In genomic region chr7:10022957-10023356, GRCh38 we compare ENCODE assay signal across 9 cellular contexts.
A peak's percentile ranks its signal among the peaks of the same experiment; 100 is the strongest.
DNase-seq lines count a peak whose midpoint lies in the region; ATAC-seq and TF ChIP-seq lines count a peak whose summit lies in the region.
"Had no signal": no experiment of that assay in that cellular context is flagged by ENCODE, and none has a peak within 500 bp of the region (broad histone marks: within the 10 kb centered on the region; RNA-seq: fewer than 3 reads in every experiment).

No MANE protein-coding gene starts in this region.

- ATAC-seq in GM18498 (IDR thresholded peaks at IDR 0.05; ENCODE audit: unreplicated experiment), result no peak
- ATAC-seq in GM19035 (IDR thresholded peaks at IDR 0.05; ENCODE audit: unreplicated experiment), result no peak
- no peak for ATAC-seq in GM19351 (IDR thresholded peaks at IDR 0.05; ENCODE audit: unreplicated experiment)

- no peaks in the 10 kb centered on the region for H3K36me3 Mint-ChIP-seq in nephron progenitor cell (ENCODE audit: low read depth)

- peak; percentile 19 for TF ChIP-seq CTCF in nephron progenitor cell (IDR thresholded peaks at IDR 0.05)

- H3K27ac Mint-ChIP-seq in nephron progenitor cell, result no peak overlapping the region

- H3K4me1 Mint-ChIP-seq in nephron progenitor cell, result no peaks in the 10 kb centered on the region

- peaks cover 4% of the 10 kb centered on the region for H3K27me3 Mint-ChIP-seq in nephron progenitor cell (ENCODE audit: low read depth, poor library complexity)

- H3K4me3 Mint-ChIP-seq in nephron progenitor cell, result no peak overlapping the region

- peak; percentile 90 for DNase-seq in DMS53 treated with DMSO at 0.1 percent for 48 hours (lab: John Stamatoyannopoulos, UW; ENCODE audit: unreplicated experiment)
- peak; percentile 33 for DNase-seq in NCI-H2171 (lab: John Stamatoyannopoulos, UW)
- DNase-seq in dermis blood vessel endothelial cell, result peak; percentile 33
- DNase-seq in nephron progenitor cell, result peak; percentile 26
- no peak for DNase-seq in activated CD4-positive, alpha-beta T cell treated with anti-CD3 and anti-CD28 coated beads for 1 hour
- DNase-seq: NCI-H2029 had no signal

- H3K9me3 Mint-ChIP-seq in nephron progenitor cell, result no peaks in the 10 kb centered on the region
